Comparison of ENCODE assay signal across 2 cellular contexts in genomic region chr7:5774136-5774535, GRCh38.
TF ChIP-seq lines count a peak whose summit lies in the region.

No MANE protein-coding gene starts in this region.

TF ChIP-seq in A549, 52 proteins besides CTCF, POLR2A, EP300 and RAD21 (continued from another document):
- TF ChIP-seq PHF8 (IDR thresholded peaks at IDR 0.05; ENCODE audit: borderline replicate concordance, low read depth) (no peak), RCOR1 (IDR thresholded peaks at IDR 0.05; ENCODE audit: low read depth, low read length) (no peak)
TF ChIP-seq in A549: peak in this region for 0.

TF ChIP-seq in SK-N-SH, 30 proteins besides CTCF, POLR2A, EP300 and RAD21:
- TF ChIP-seq MAX (IDR thresholded peaks at IDR 0.05; ENCODE audit: low read depth) (no peak), GATA2 (CRISPR knock-in tag; IDR thresholded peaks at IDR 0.05) (no peak), REST (IDR thresholded peaks at IDR 0.05; ENCODE audit: low read depth, low read length) (no peak), FOXJ3 (CRISPR knock-in tag; IDR thresholded peaks at IDR 0.05) (no peak), JUND (IDR thresholded peaks at IDR 0.05) (no peak), NFIC (IDR thresholded peaks at IDR 0.05; ENCODE audit: borderline replicate concordance) (no peak), USF2 (IDR thresholded peaks at IDR 0.05; ENCODE audit: borderline replicate concordance, low read depth, low read length) (no peak), USF1 (IDR thresholded peaks at IDR 0.05; ENCODE audit: borderline replicate concordance, low read depth) (no peak), RXRA (IDR thresholded peaks at IDR 0.05; ENCODE audit: borderline replicate concordance, low read depth) (no peak), SIN3A (IDR thresholded peaks at IDR 0.05; ENCODE audit: borderline replicate concordance, low read depth, low read length) (no peak), RFX5 (IDR thresholded peaks at IDR 0.05; ENCODE audit: low read length) (no peak), NRF1 (IDR thresholded peaks at IDR 0.05; ENCODE audit: low read depth, low read length) (no peak), FOXM1 (IDR thresholded peaks at IDR 0.05; ENCODE audit: low read depth) (no peak), TEAD4 (IDR thresholded peaks at IDR 0.05; ENCODE audit: borderline replicate concordance, insufficient read depth) (no peak), PBX3 (IDR thresholded peaks at IDR 0.05) (no peak), ELF1 (IDR thresholded peaks at IDR 0.05) (no peak)
TF ChIP-seq in SK-N-SH: peak in this region for 0.
